ENCODE assay signal across 11 cellular contexts in the genomic region with DNA sequence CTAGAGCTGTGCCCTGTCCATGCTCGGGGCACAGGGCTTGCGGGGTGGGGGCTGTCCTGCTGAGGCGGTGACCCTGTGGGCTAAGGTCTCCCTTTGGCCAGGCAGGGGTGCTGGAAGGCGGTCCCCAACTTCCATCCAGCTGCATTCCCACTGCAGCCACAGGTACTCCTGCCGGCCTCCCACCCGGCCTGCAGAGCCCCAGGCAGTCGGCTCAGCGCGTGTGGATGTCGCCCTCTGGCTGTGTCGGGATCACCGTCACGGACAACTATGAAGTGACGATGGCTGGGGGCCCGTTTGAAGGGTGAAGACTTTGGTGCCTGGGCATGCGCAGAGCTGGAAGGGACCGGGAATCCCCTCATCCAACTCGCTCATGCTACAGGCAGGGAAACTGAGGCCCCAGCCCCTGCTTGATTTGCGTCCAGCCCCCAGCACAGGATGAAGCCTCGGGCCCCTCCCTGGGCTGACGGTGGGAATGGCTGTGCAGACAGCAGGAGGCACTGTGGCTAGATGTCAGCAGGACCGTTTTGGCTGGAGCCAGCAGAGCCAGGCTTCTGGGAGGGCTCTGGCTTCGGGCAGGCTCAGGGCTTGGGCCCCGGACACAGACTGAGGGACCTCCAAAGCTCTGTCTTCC. TPM values are rescaled to one million over a fixed set of nuclear protein-coding genes. Genes with fewer than 3 reads are reported as not detected.
DNase-seq lines count a peak whose midpoint lies in the region; ATAC-seq and TF ChIP-seq lines count a peak whose summit lies in the region.
"Had no signal": no experiment of that assay in that cellular context is flagged by ENCODE, and none has a peak within 500 bp of the region (broad histone marks: within the 10 kb centered on the region; RNA-seq: fewer than 3 reads in every experiment).

No MANE protein-coding gene starts in this region.

- POLR2A ChIA-PET in WTC11 (lab: Charles Lee), result no interaction called here

- no peaks in the 10 kb centered on the region for H3K36me3 Mint-ChIP-seq in WTC11
- no peaks in the 10 kb centered on the region for H3K36me3 Mint-ChIP-seq in mesothelial cell of epicardium
- H3K36me3 Mint-ChIP-seq: IgD-negative memory B cell had no signal

- DNase-seq in NCI-H82 (lab: John Stamatoyannopoulos, UW) (peak; percentile 45), NCI-H82 treated with DMSO at 0.1 percent for 48 hours (lab: John Stamatoyannopoulos, UW; ENCODE audit: unreplicated experiment) (no peak), WTC11 (ENCODE audit: low spot score) (peak; percentile 48), iPS-NIHi11 (ENCODE audit: low spot score) (peak; percentile 46), suprapubic skin (ENCODE audit: low spot score in 2 of 2) (no peak), mesothelial cell of epicardium (ENCODE audit: low spot score in 2 of 2, unreplicated experiment in 2 of 2) (no peak), medulla oblongata (ENCODE audit: extremely low spot score) (no peak)
- DNase-seq: AML-193, NCI-H748 treated with DMSO at 0.1 percent for 48 hours had no signal

- H3K27ac ChIP-seq in suprapubic skin, result peak overlapping the region; percentile 76

- TF ChIP-seq CTCF in WTC11 (IDR thresholded peaks at IDR 0.05) (no peak), suprapubic skin (IDR thresholded peaks at IDR 0.05) (no peak), mesothelial cell of epicardium (IDR thresholded peaks at IDR 0.05; ENCODE audit: unreplicated experiment) (no peak)

- TF ChIP-seq EP300 in suprapubic skin (IDR thresholded peaks at IDR 0.05), result no peak

- H3K4me3 ChIP-seq in suprapubic skin, result no peak overlapping the region

- H3K36me3 ChIP-seq in suprapubic skin, result no peaks in the 10 kb centered on the region

- no peaks in the 10 kb centered on the region for H3K27me3 ChIP-seq in suprapubic skin

- H3K4me1 ChIP-seq in suprapubic skin, result peaks cover 50% of the 10 kb centered on the region

- CTCF ChIA-PET in WTC11 (lab: Charles Lee), result interaction anchor here (0.6 to 1.3 kb wide), 11 partner anchors 8 to 154 kb away, joined by 3 to 8 read pairs (median 3); no protein-coding TSS in a partner anchor

- H3K9me3 ChIP-seq in suprapubic skin, result no peaks in the 10 kb centered on the region

- no peak overlapping the region for H3K4me3 Mint-ChIP-seq in WTC11
- no peak overlapping the region for H3K4me3 Mint-ChIP-seq in mesothelial cell of epicardium
- H3K4me3 Mint-ChIP-seq: IgD-negative memory B cell had no signal

- no CpG with 5 or more reads among the region's 24 CpGs for WGBS in suprapubic skin

- no peaks in the 10 kb centered on the region for H3K9me3 Mint-ChIP-seq in WTC11
- no peaks in the 10 kb centered on the region for H3K9me3 Mint-ChIP-seq in mesothelial cell of epicardium
- H3K9me3 Mint-ChIP-seq: IgD-negative memory B cell had no signal

- no peak for TF ChIP-seq POLR2A in suprapubic skin (IDR thresholded peaks at IDR 0.05)

- H3K27ac Mint-ChIP-seq in WTC11 (peak overlapping the region; percentile 60; the same call in 1 of the 2 replicates), mesothelial cell of epicardium (no peak overlapping the region)
- H3K27ac Mint-ChIP-seq: IgD-negative memory B cell had no signal

- ATAC-seq in WTC11, result peak; percentile 16; the same call in 1 of the 2 replicates
- no peak for ATAC-seq in GM18909 (IDR thresholded peaks at IDR 0.05; ENCODE audit: poor library complexity, unreplicated experiment)

- H3K4me1 Mint-ChIP-seq in WTC11 (peaks cover 5% of the 10 kb centered on the region), mesothelial cell of epicardium (peaks cover 38% of the 10 kb centered on the region)

- H3K27me3 Mint-ChIP-seq in WTC11 (ENCODE audit: low read depth), result no peaks in the 10 kb centered on the region
- no peaks in the 10 kb centered on the region for H3K27me3 Mint-ChIP-seq in mesothelial cell of epicardium (ENCODE audit: low read depth)

TF ChIP-seq in WTC11, 78 proteins besides CTCF, POLR2A, EP300 and RAD21 (continues in another document):
- TF ChIP-seq, protein P1, sequence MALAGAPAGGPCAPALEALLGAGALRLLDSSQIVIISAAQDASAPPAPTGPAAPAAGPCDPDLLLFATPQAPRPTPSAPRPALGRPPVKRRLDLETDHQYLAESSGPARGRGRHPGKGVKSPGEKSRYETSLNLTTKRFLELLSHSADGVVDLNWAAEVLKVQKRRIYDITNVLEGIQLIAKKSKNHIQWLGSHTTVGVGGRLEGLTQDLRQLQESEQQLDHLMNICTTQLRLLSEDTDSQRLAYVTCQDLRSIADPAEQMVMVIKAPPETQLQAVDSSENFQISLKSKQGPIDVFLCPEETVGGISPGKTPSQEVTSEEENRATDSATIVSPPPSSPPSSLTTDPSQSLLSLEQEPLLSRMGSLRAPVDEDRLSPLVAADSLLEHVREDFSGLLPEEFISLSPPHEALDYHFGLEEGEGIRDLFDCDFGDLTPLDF (CRISPR knock-in tag; IDR thresholded peaks at IDR 0.05), result 0 out of 2 replicates have a peak, but pooled peaks have one; percentile 56
- TF ChIP-seq RELA (CRISPR knock-in tag; IDR thresholded peaks at IDR 0.05; ENCODE audit: borderline replicate concordance), result no peak
- TF ChIP-seq, protein P2, sequence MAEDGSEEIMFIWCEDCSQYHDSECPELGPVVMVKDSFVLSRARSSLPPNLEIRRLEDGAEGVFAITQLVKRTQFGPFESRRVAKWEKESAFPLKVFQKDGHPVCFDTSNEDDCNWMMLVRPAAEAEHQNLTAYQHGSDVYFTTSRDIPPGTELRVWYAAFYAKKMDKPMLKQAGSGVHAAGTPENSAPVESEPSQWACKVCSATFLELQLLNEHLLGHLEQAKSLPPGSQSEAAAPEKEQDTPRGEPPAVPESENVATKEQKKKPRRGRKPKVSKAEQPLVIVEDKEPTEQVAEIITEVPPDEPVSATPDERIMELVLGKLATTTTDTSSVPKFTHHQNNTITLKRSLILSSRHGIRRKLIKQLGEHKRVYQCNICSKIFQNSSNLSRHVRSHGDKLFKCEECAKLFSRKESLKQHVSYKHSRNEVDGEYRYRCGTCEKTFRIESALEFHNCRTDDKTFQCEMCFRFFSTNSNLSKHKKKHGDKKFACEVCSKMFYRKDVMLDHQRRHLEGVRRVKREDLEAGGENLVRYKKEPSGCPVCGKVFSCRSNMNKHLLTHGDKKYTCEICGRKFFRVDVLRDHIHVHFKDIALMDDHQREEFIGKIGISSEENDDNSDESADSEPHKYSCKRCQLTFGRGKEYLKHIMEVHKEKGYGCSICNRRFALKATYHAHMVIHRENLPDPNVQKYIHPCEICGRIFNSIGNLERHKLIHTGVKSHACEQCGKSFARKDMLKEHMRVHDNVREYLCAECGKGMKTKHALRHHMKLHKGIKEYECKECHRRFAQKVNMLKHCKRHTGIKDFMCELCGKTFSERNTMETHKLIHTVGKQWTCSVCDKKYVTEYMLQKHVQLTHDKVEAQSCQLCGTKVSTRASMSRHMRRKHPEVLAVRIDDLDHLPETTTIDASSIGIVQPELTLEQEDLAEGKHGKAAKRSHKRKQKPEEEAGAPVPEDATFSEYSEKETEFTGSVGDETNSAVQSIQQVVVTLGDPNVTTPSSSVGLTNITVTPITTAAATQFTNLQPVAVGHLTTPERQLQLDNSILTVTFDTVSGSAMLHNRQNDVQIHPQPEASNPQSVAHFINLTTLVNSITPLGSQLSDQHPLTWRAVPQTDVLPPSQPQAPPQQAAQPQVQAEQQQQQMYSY (CRISPR knock-in tag; IDR thresholded peaks at IDR 0.05), result no peak
- TF ChIP-seq, protein P3, sequence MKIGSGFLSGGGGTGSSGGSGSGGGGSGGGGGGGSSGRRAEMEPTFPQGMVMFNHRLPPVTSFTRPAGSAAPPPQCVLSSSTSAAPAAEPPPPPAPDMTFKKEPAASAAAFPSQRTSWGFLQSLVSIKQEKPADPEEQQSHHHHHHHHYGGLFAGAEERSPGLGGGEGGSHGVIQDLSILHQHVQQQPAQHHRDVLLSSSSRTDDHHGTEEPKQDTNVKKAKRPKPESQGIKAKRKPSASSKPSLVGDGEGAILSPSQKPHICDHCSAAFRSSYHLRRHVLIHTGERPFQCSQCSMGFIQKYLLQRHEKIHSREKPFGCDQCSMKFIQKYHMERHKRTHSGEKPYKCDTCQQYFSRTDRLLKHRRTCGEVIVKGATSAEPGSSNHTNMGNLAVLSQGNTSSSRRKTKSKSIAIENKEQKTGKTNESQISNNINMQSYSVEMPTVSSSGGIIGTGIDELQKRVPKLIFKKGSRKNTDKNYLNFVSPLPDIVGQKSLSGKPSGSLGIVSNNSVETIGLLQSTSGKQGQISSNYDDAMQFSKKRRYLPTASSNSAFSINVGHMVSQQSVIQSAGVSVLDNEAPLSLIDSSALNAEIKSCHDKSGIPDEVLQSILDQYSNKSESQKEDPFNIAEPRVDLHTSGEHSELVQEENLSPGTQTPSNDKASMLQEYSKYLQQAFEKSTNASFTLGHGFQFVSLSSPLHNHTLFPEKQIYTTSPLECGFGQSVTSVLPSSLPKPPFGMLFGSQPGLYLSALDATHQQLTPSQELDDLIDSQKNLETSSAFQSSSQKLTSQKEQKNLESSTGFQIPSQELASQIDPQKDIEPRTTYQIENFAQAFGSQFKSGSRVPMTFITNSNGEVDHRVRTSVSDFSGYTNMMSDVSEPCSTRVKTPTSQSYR (CRISPR knock-in tag; IDR thresholded peaks at IDR 0.05), result 0 out of 2 replicates have a peak, but pooled peaks have one; percentile 43

RNA-seq across cellular contexts. Expression of a gene that starts 2.3 kb away (rescaled TPM):
- total RNA-seq in WTC11 (2021) (1.3 to 1.4 TPM (median 1.3 TPM) in 3 replicates), suprapubic skin (100 to 1,000 TPM in 3 of 4 donors, 10 to 100 TPM in 1; 55.0 to 234 (median 112) TPM), mesothelial cell of epicardium (4.3 to 5.0 TPM (median 5.0 TPM) in 3 replicates)

RNA-seq across cellular contexts. Expression of a gene that starts 11.5 kb away (rescaled TPM):
- total RNA-seq in WTC11 (2021), result 33.3 to 50.7 TPM (median 45.9 TPM) in 3 replicates
- total RNA-seq in suprapubic skin, result 10 to 100 TPM; 35.7 to 79.0 (median 62.0) TPM
- total RNA-seq in mesothelial cell of epicardium, result 27.0 to 32.5 TPM (median 31.0 TPM) in 3 replicates

RNA-seq across cellular contexts. Expression of a gene that starts 27.8 kb away (rescaled TPM):
- 15.7 to 21.7 TPM (median 18.7 TPM) in 3 replicates for total RNA-seq in WTC11 (2021)
- 10 to 100 TPM; 29.3 to 65.0 (median 36.2) TPM for total RNA-seq in suprapubic skin
- 46.0 to 47.7 TPM (median 46.5 TPM) in 3 replicates for total RNA-seq in mesothelial cell of epicardium

RNA-seq across cellular contexts. Expression of a gene that starts 54.1 kb away (rescaled TPM):
- 143 to 161 TPM (median 150 TPM) in 3 replicates for total RNA-seq in WTC11 (2021)
- 10 to 100 TPM; 45.7 to 96.5 (median 75.8) TPM for total RNA-seq in suprapubic skin
- 141 to 163 TPM (median 149 TPM) in 3 replicates for total RNA-seq in mesothelial cell of epicardium

Comparison
In these comparisons a context has a peak if more than half of its experiments do, and no peak if none do; other contexts are left out.
1. DNase-seq: peak in NCI-H82 (single experiment), WTC11 (single experiment) and iPS-NIHi11 (single experiment); none in NCI-H82 treated with DMSO at 0.1 percent for 48 hours (single experiment), suprapubic skin (0 of 2), mesothelial cell of epicardium (0 of 2) and medulla oblongata (single experiment).